Comparison of ENCODE assay signal across 8 cellular contexts in genomic region chr9:134698587-134699342, GRCh38. TPM values are rescaled to one million over a fixed set of nuclear protein-coding genes. Genes with fewer than 3 reads are reported as not detected.
A peak's percentile ranks its signal among the peaks of the same experiment; 100 is the strongest.
DNase-seq lines count a peak whose midpoint lies in the region; ATAC-seq and TF ChIP-seq lines count a peak whose summit lies in the region.

No MANE protein-coding gene starts in this region.

- H3K9me3 ChIP-seq in DOHH2 (ENCODE audit: control insufficient read depth, insufficient read depth, low read length) (no peaks in the 10 kb centered on the region), mammary epithelial cell (replicated peaks; ENCODE audit: insufficient read depth, low read length) (peaks cover 11% of the 10 kb centered on the region)

- no peak overlapping the region for H3K27ac ChIP-seq in DOHH2 (ENCODE audit: low read depth, low read length)
- H3K27ac ChIP-seq in KMS-11: no peak overlapping the region
- H3K27ac ChIP-seq in mammary epithelial cell (ENCODE audit: insufficient read depth, low read depth, low read length): no peak overlapping the region

- CTCF ChIA-PET in mammary epithelial cell (lab: Charles Lee; ENCODE audit: low non-redundant PET): no interaction called here

- intact Hi-C loops in mammary epithelial cell (cut with micrococcal nuclease): loop anchor here (1.0 to 2.0 kb wide), 4 partner anchors 41 to 714 kb away; no protein-coding TSS in a partner anchor

- peak; percentile 42 for DNase-seq in SKM-1 treated with dmso at 0.1 percent for 144 hours (lab: John Stamatoyannopoulos, UW; ENCODE audit: unreplicated experiment)
- peak; percentile 4 for DNase-seq in mammary epithelial cell
- DNase-seq in kidney epithelial cell (ENCODE audit: low read depth): no peak
- peak; percentile 54 to 69 for DNase-seq in stimulated activated CD4-positive, alpha-beta T cell treated with anti-CD3 and anti-CD28 coated beads, Interleukin-2, amount 100 ng/mL, for 48 hours

- no peak overlapping the region for H3K4me2 ChIP-seq in DOHH2 (ENCODE audit: low read length)
- no peak overlapping the region for H3K4me2 ChIP-seq in KMS-11
- H3K4me2 ChIP-seq in mammary epithelial cell (ENCODE audit: insufficient read depth, low read depth, low read length): no peak overlapping the region

- H3K9me2 ChIP-seq in DOHH2 (replicated peaks; ENCODE audit: control insufficient read depth, low read length): no peaks in the 10 kb centered on the region

- TF ChIP-seq CTCF in DOHH2 (IDR thresholded peaks at IDR 0.05; ENCODE audit: low read depth, low read length, poor library complexity, severe bottlenecking): peak; percentile 91
- peak; percentile 56 for TF ChIP-seq CTCF in KMS-11 (conservative IDR thresholded peaks at IDR 0.05; ENCODE audit: low read depth, low read length)
- TF ChIP-seq CTCF in mammary epithelial cell (conservative IDR thresholded peaks at IDR 0.05 in 1 of 2, IDR thresholded peaks at IDR 0.05 in 1 of 2; ENCODE audit: extremely low read depth in 1 of 2, insufficient read depth in 1 of 2, low read depth in 1 of 2, low read length in 2 of 2): peak; percentile 32 to 53
- peak; percentile 83 for TF ChIP-seq CTCF in kidney epithelial cell (IDR thresholded peaks at IDR 0.05; ENCODE audit: insufficient read depth, low read length, poor library complexity, severe bottlenecking)

- H4K20me1 ChIP-seq in DOHH2 (ENCODE audit: control insufficient read depth, insufficient read depth, low read depth, low read length): no peaks in the 10 kb centered on the region
- no peaks in the 10 kb centered on the region for H4K20me1 ChIP-seq in KMS-11 (ENCODE audit: insufficient read depth)
- no peaks in the 10 kb centered on the region for H4K20me1 ChIP-seq in mammary epithelial cell (ENCODE audit: insufficient read depth, low read length)

- no peak overlapping the region for H2AFZ ChIP-seq in KMS-11 (ENCODE audit: low read depth)
- H2AFZ ChIP-seq in mammary epithelial cell (ENCODE audit: low read depth, low read length): no peak overlapping the region

- H3K79me2 ChIP-seq in DOHH2 (ENCODE audit: control insufficient read depth, low read length) (no peaks in the 10 kb centered on the region), KMS-11 (ENCODE audit: insufficient read depth, low read depth) (no peaks in the 10 kb centered on the region), mammary epithelial cell (ENCODE audit: insufficient read depth, low read length) (no peaks in the 10 kb centered on the region)

- no peaks in the 10 kb centered on the region for H3K27me3 ChIP-seq in DOHH2 (ENCODE audit: control insufficient read depth, low read length)
- peaks cover 57% of the 10 kb centered on the region for H3K27me3 ChIP-seq in KMS-11 (ENCODE audit: insufficient read depth, low read depth)
- no peaks in the 10 kb centered on the region for H3K27me3 ChIP-seq in mammary epithelial cell (ENCODE audit: insufficient read depth, low read length)
- H3K27me3 ChIP-seq in kidney epithelial cell (ENCODE audit: control insufficient read depth, insufficient read depth, low read length): no peaks in the 10 kb centered on the region

- no peak for ATAC-seq in GM18907 (IDR thresholded peaks at IDR 0.05; ENCODE audit: unreplicated experiment)
- no peak for ATAC-seq in HG02885 (IDR thresholded peaks at IDR 0.05; ENCODE audit: poor library complexity, unreplicated experiment)

- WGBS in mammary epithelial cell (ENCODE audit: low coverage, missing lambda C conversion rate): 76% methylated on average over 18 of the region's 19 CpGs

- H3K4me3 ChIP-seq in DOHH2 (ENCODE audit: low read length) (no peak overlapping the region), KMS-11 (IDR thresholded peaks at IDR 0.05; ENCODE audit: insufficient read depth, low read depth, low read length) (no peak overlapping the region), mammary epithelial cell (replicated peaks in 1 of 3; ENCODE audit: insufficient read depth in 1 of 3, low read depth in 2 of 3, low read length in 3 of 3) (no peak overlapping the region), kidney epithelial cell (ENCODE audit: low read depth, low read length) (no peak overlapping the region)

- H3K36me3 ChIP-seq in DOHH2 (ENCODE audit: control insufficient read depth, low read length) (no peaks in the 10 kb centered on the region), KMS-11 (ENCODE audit: insufficient read depth) (no peaks in the 10 kb centered on the region), mammary epithelial cell (ENCODE audit: insufficient read depth, low read length) (no peaks in the 10 kb centered on the region), kidney epithelial cell (ENCODE audit: control insufficient read depth, insufficient read depth, low read length) (no peaks in the 10 kb centered on the region)

- no peaks in the 10 kb centered on the region for H3K4me1 ChIP-seq in DOHH2 (ENCODE audit: control insufficient read depth, low read length)
- no peaks in the 10 kb centered on the region for H3K4me1 ChIP-seq in KMS-11 (ENCODE audit: low read depth, poor library complexity, severe bottlenecking)
- no peaks in the 10 kb centered on the region for H3K4me1 ChIP-seq in mammary epithelial cell (ENCODE audit: insufficient read depth, low read length)

- no TSS peak for BruUV-seq in mammary epithelial cell (replicated peaks; lab: Mats Ljungman, UMichigan)

- no peaks in the 10 kb centered on the region for H3F3A ChIP-seq in DOHH2 (ENCODE audit: control insufficient read depth, insufficient read depth)

- H3K9ac ChIP-seq in KMS-11 (no peak overlapping the region), mammary epithelial cell (ENCODE audit: insufficient read depth, low read length) (no peak overlapping the region)

- dilution Hi-C loops in mammary epithelial cell (cut with HindIII; ENCODE audit: low sequenced_read_pairs): no loop called here

- in situ Hi-C loops in mammary epithelial cell (cut with MboI; ENCODE audit: low sequenced_read_pairs in 2 of 2): no loop called here

RNA-seq across cellular contexts. Expression of gene COL5A1, which starts 57.2 kb away (rescaled TPM):
- total RNA-seq in mammary epithelial cell (10 to 100 TPM in 1 of 2 donors, 1 to 10 TPM in 1; 7.2 to 22.8 TPM), kidney epithelial cell (87.7 and 92.6 TPM in 2 replicates)
- 1.2 TPM for polyA plus RNA-seq in mammary epithelial cell
- 5.4 TPM for polyA minus RNA-seq in mammary epithelial cell
